In the genomic region with DNA sequence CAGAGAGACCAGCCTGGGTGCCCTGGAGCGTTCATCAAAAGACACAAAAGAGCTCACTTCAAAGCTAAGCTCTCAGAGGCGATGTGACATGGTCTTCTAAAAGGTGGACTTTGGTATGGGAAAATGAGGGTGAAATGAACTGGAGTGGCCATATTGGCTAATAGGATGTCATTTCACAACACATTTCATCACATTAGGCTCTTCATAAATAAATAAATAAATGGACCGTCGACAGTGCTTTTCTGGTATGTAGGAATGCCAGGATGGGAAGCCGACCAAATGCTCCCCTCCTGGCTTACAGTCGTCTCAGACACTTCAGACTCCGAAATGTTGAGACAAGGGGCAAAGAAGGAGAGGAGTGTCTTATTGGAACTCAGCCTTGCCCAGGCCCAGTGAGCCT, we compare ENCODE assay signal across 22 cellular contexts.
DNase-seq lines count a peak whose midpoint lies in the region; ATAC-seq and TF ChIP-seq lines count a peak whose summit lies in the region.
"Had no signal": no experiment of that assay in that cellular context is flagged by ENCODE, and none has a peak within 500 bp of the region (broad histone marks: within the 10 kb centered on the region; RNA-seq: fewer than 3 reads in every experiment).

No MANE protein-coding gene starts in this region.

- peaks cover 4% of the 10 kb centered on the region for H3K4me1 ChIP-seq in adipocyte (ENCODE audit: control insufficient read depth, insufficient read depth, low read length)
- peaks cover 3% of the 10 kb centered on the region for H3K4me1 ChIP-seq in fibroblast of lung (ENCODE audit: control insufficient read depth, extremely low read depth, insufficient read depth, low read length)
- peaks cover 0 to 9% (median 0%) of the 10 kb centered on the region in 4 donors for H3K4me1 ChIP-seq in tibial artery

- peak; percentile 51 for DNase-seq in EL
- peak; percentile 13 for DNase-seq in adipocyte (ENCODE audit: low read depth)
- peak; percentile 6 to 32 for DNase-seq in fibroblast of lung (ENCODE audit: low read depth in 2 of 2)
- DNase-seq in tibial artery: no peak
- DNase-seq in posterior vena cava (ENCODE audit: low spot score): no peak
- no peak for DNase-seq in T-helper 9 cell
- DNase-seq: DMS153, NCI-H1092, NCI-H1417 treated with DMSO at 0.1 percent for 48 hours, NCI-H1694 treated with DMSO at 0.1 percent for 48 hours, NCI-H2081 treated with DMSO at 0.1 percent for 48 hours, NCI-H2171 treated with DMSO at 0.1 percent for 48 hours, NCI-H446, NCI-H524 treated with DMSO at 0.1 percent for 48 hours, NCI-H774, PC-3, SK-N-SH, SW 1271 had no signal

- ATAC-seq in GM21737 (IDR thresholded peaks at IDR 0.05; ENCODE audit: unreplicated experiment): no peak
- ATAC-seq: GM12878, HCT116, PC-3 had no signal

- no peaks in the 10 kb centered on the region for H4K20me1 ChIP-seq in fibroblast of lung (ENCODE audit: control insufficient read depth, extremely low read depth, insufficient read depth, low read length)

- no peak overlapping the region for H2AFZ ChIP-seq in fibroblast of lung (ENCODE audit: low read length)

- H3K27ac ChIP-seq in fibroblast of lung (ENCODE audit: insufficient read depth, low read length): no peak overlapping the region
- no peak overlapping the region for H3K27ac ChIP-seq in tibial artery
- H3K27ac ChIP-seq: HL-60 had no signal

- H3K27me3 ChIP-seq in adipocyte (replicated peaks; ENCODE audit: control insufficient read depth, insufficient read depth, low read length) (peaks cover 2% of the 10 kb centered on the region), fibroblast of lung (ENCODE audit: control insufficient read depth, insufficient read depth, low read length) (no peaks in the 10 kb centered on the region), tibial artery (no peaks in the 10 kb centered on the region)

- no peaks in the 10 kb centered on the region for H3K36me3 ChIP-seq in adipocyte (ENCODE audit: control insufficient read depth, insufficient read depth, low read length, severe bottlenecking)
- H3K36me3 ChIP-seq in fibroblast of lung (ENCODE audit: control insufficient read depth, insufficient read depth, low read length): no peaks in the 10 kb centered on the region
- peaks cover 0 to 9% (median 6%) of the 10 kb centered on the region in 3 donors for H3K36me3 ChIP-seq in tibial artery

- intact Hi-C loops in tibial artery (cut with DNase I; ENCODE audit: low total_unique reads) (no loop called here), posterior vena cava (cut with DNase I) (no loop called here)

- H3K79me2 ChIP-seq in fibroblast of lung (ENCODE audit: control insufficient read depth, insufficient read depth, low read length): no peaks in the 10 kb centered on the region

- TF ChIP-seq CTCF in fibroblast of lung (conservative IDR thresholded peaks at IDR 0.05 in 1 of 2, IDR thresholded peaks at IDR 0.05 in 1 of 2; ENCODE audit: low read depth in 1 of 2, low read length in 2 of 2): no peak
- no peak for TF ChIP-seq CTCF in tibial artery (IDR thresholded peaks at IDR 0.05)

- no peak overlapping the region for H3K4me2 ChIP-seq in fibroblast of lung (ENCODE audit: extremely low read depth, insufficient read depth, low read length)
- H3K4me2 ChIP-seq: SK-N-SH had no signal

- H3K9ac ChIP-seq in adipocyte (ENCODE audit: low read length) (no peak overlapping the region), fibroblast of lung (ENCODE audit: insufficient read depth, low read length) (no peak overlapping the region)
- H3K9ac ChIP-seq: SK-N-SH had no signal

- H3K4me3 ChIP-seq in adipocyte (ENCODE audit: low read length) (no peak overlapping the region), fibroblast of lung (replicated peaks in 1 of 4; ENCODE audit: control extremely low read depth in 1 of 4, insufficient read depth in 1 of 4, low read depth in 3 of 4, low read length in 4 of 4) (no peak overlapping the region), tibial artery (no peak overlapping the region)
- H3K4me3 ChIP-seq: GM12878 had no signal

- H3K9me3 ChIP-seq in adipocyte (ENCODE audit: control insufficient read depth, low read length) (no peaks in the 10 kb centered on the region), fibroblast of lung (ENCODE audit: control insufficient read depth, insufficient read depth, low read depth, low read length) (no peaks in the 10 kb centered on the region), tibial artery (no peaks in the 10 kb centered on the region)
- H3K9me3 ChIP-seq: SK-N-SH had no signal

Comparison
In these comparisons a context has a peak if more than half of its experiments do, and no peak if none do; other contexts are left out.
1. DNase-seq: peak in EL (single experiment), adipocyte (single experiment) and fibroblast of lung (2 of 2); none in tibial artery (0 of 2), posterior vena cava (single experiment) and T-helper 9 cell (single experiment).